Comparison of ENCODE assay signal across 9 cellular contexts in the genomic region with DNA sequence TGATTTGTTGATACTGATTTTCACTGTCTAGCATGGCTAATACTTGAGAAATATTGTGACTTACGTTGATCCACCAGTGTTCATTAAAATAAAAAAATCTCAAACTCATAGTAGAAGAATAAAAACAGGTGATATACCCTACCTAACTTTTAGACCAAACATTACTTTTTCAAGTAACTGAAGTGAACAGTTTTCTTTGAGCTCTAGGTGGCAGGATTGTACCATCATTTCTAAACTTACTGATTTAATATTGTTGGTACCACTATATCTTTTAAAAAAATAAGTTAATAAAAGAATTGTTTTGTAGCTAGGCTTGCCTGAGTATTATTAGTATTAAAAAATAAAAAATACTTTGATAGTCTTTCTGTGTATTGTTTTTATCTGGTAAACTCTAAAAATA. TPM values are rescaled to one million over a fixed set of nuclear protein-coding genes. Genes with fewer than 3 reads are reported as not detected.
DNase-seq lines count a peak whose midpoint lies in the region; ATAC-seq and TF ChIP-seq lines count a peak whose summit lies in the region.
"Had no signal": no experiment of that assay in that cellular context is flagged by ENCODE, and none has a peak within 500 bp of the region (broad histone marks: within the 10 kb centered on the region; RNA-seq: fewer than 3 reads in every experiment).

No MANE protein-coding gene starts in this region.

- H3K4me3 ChIP-seq in neural cell (ENCODE audit: low read length) = no peak overlapping the region

- no peaks in the 10 kb centered on the region for H3K9me2 ChIP-seq in neural cell (ENCODE audit: insufficient read depth, low read length)

- no peak for TF ChIP-seq EP300 in neural cell (conservative IDR thresholded peaks at IDR 0.05; ENCODE audit: poor library complexity, severe bottlenecking)

- peaks cover 58% of the 10 kb centered on the region for H3K36me3 Mint-ChIP-seq in activated T-helper 2 cell treated with anti-CD3 and anti-CD28 coated beads, Interferon-gamma antibody, Interleukin-2, Interleukin-4, amounts not matched to agents 10 μg/mL and 5 μg/mL and 100 μg/mL, durations not matched to agents 14 hours and 24 hours and 36 hours (ENCODE audit: low read depth)

- no peak overlapping the region for H3K9ac ChIP-seq in neural cell (ENCODE audit: low read length)

- peaks cover 10% of the 10 kb centered on the region for H3K36me3 ChIP-seq in neural cell (ENCODE audit: insufficient read depth, low read length)

- peak; percentile 67 for TF ChIP-seq RAD21 in neural cell (conservative IDR thresholded peaks at IDR 0.05)

- intact Hi-C loops in activated T-helper 2 cell treated with anti-CD3 and anti-CD28 coated beads, Interferon-gamma antibody, Interleukin-2, Interleukin-4, amounts not matched to agents 10 μg/mL and 5 μg/mL and 100 μg/mL, durations not matched to agents 14 hours and 24 hours and 36 hours (cut with micrococcal nuclease) = loop anchor here (2.0 kb wide), 1 partner anchor 20 kb away; a partner anchor contains a TSS

- peak; percentile 42 for DNase-seq in ELR (ENCODE audit: low read depth)
- peak; percentile 30 for DNase-seq in NAMALWA (ENCODE audit: low spot score)
- DNase-seq in cerebellar cortex (ENCODE audit: low spot score) = peak; percentile 20
- no peak for DNase-seq in NCI-H226
- DNase-seq in activated T-helper 2 cell treated with anti-CD3 and anti-CD28 coated beads, Interferon-gamma antibody, Interleukin-2, Interleukin-4, amounts not matched to agents 10 μg/mL and 5 μg/mL and 100 μg/mL, durations not matched to agents 14 hours and 24 hours and 36 hours (ENCODE audit: low spot score) = no peak

- peaks cover 19% of the 10 kb centered on the region for H3K4me1 Mint-ChIP-seq in activated T-helper 2 cell treated with anti-CD3 and anti-CD28 coated beads, Interferon-gamma antibody, Interleukin-2, Interleukin-4, amounts not matched to agents 10 μg/mL and 5 μg/mL and 100 μg/mL, durations not matched to agents 14 hours and 24 hours and 36 hours (ENCODE audit: low read depth)

- H3K79me2 ChIP-seq in neural cell (replicated peaks; ENCODE audit: insufficient read depth, low read length) = no peaks in the 10 kb centered on the region

- no peak overlapping the region for H3K4me2 ChIP-seq in neural cell (ENCODE audit: low read length)

- ATAC-seq in esophagus mucosa (no peak), GM21390 (IDR thresholded peaks at IDR 0.05; ENCODE audit: unreplicated experiment) (no peak)

- no peaks in the 10 kb centered on the region for H3K9me3 Mint-ChIP-seq in activated T-helper 2 cell treated with anti-CD3 and anti-CD28 coated beads, Interferon-gamma antibody, Interleukin-2, Interleukin-4, amounts not matched to agents 10 μg/mL and 5 μg/mL and 100 μg/mL, durations not matched to agents 14 hours and 24 hours and 36 hours
- H3K9me3 Mint-ChIP-seq: activated T-helper 1 cell treated with anti-CD3 and anti-CD28 coated beads, Interleukin-12 subunit alpha, Interleukin-12 subunit beta, Interleukin-2, Interleukin-4 antibody, amounts not matched to agents 30 ng/mL and 10 ng/mL and 1 ng/mL, durations not matched to agents 14 hours and 24 hours and 36 hours had no signal

- no peak overlapping the region for H3K27ac ChIP-seq in neural cell (ENCODE audit: low read length)

- no peaks in the 10 kb centered on the region for H3K27me3 ChIP-seq in neural cell (ENCODE audit: insufficient read depth, low read depth, low read length)

- H3K4me3 Mint-ChIP-seq in activated T-helper 2 cell treated with anti-CD3 and anti-CD28 coated beads, Interferon-gamma antibody, Interleukin-2, Interleukin-4, amounts not matched to agents 10 μg/mL and 5 μg/mL and 100 μg/mL, durations not matched to agents 14 hours and 24 hours and 36 hours (ENCODE audit: low read depth) = no peak overlapping the region
- H3K4me3 Mint-ChIP-seq: activated T-helper 1 cell treated with anti-CD3 and anti-CD28 coated beads, Interleukin-12 subunit alpha, Interleukin-12 subunit beta, Interleukin-2, Interleukin-4 antibody, amounts not matched to agents 30 ng/mL and 10 ng/mL and 1 ng/mL, durations not matched to agents 14 hours and 24 hours and 36 hours had no signal

- no peaks in the 10 kb centered on the region for H3K9me3 ChIP-seq in neural cell (ENCODE audit: low read length)

- TF ChIP-seq CTCF in neural cell (IDR thresholded peaks at IDR 0.05; ENCODE audit: poor library complexity, severe bottlenecking) = peak; percentile 67

- H4K20me1 ChIP-seq in neural cell (ENCODE audit: insufficient read depth) = no peaks in the 10 kb centered on the region

- H3F3A ChIP-seq in neural cell (ENCODE audit: insufficient read depth, low read length, poor library complexity, severe bottlenecking) = no peaks in the 10 kb centered on the region

- no peak overlapping the region for H3K27ac Mint-ChIP-seq in activated T-helper 2 cell treated with anti-CD3 and anti-CD28 coated beads, Interferon-gamma antibody, Interleukin-2, Interleukin-4, amounts not matched to agents 10 μg/mL and 5 μg/mL and 100 μg/mL, durations not matched to agents 14 hours and 24 hours and 36 hours
- H3K27ac Mint-ChIP-seq: activated T-helper 1 cell treated with anti-CD3 and anti-CD28 coated beads, Interleukin-12 subunit alpha, Interleukin-12 subunit beta, Interleukin-2, Interleukin-4 antibody, amounts not matched to agents 30 ng/mL and 10 ng/mL and 1 ng/mL, durations not matched to agents 14 hours and 24 hours and 36 hours had no signal

- H3K27me3 Mint-ChIP-seq in activated T-helper 2 cell treated with anti-CD3 and anti-CD28 coated beads, Interferon-gamma antibody, Interleukin-2, Interleukin-4, amounts not matched to agents 10 μg/mL and 5 μg/mL and 100 μg/mL, durations not matched to agents 14 hours and 24 hours and 36 hours (ENCODE audit: low read depth) = no peaks in the 10 kb centered on the region

- no peak overlapping the region for H2AFZ ChIP-seq in neural cell (ENCODE audit: low read depth, low read length)

TF ChIP-seq in neural cell, 6 proteins besides CTCF, POLR2A, EP300 and RAD21:
- no peak for TF ChIP-seq POLR2AphosphoS5 (IDR thresholded peaks at IDR 0.05)
- TF ChIP-seq SMC3 (conservative IDR thresholded peaks at IDR 0.05; ENCODE audit: poor library complexity) = peak; percentile 57
- TF ChIP-seq TAF1 (IDR thresholded peaks at IDR 0.05; ENCODE audit: low read depth) = no peak
TF ChIP-seq in neural cell: peak in this region for 1.

RNA-seq across cellular contexts. Expression of a gene that starts 21.5 kb away (rescaled TPM):
- polyA plus RNA-seq in neural cell = 10.4 and 11.9 TPM in 2 replicates
- 45.5 and 52.6 TPM in 2 replicates for polyA minus RNA-seq in neural cell
- 47.0 and 53.3 TPM in 2 replicates for total RNA-seq in activated T-helper 2 cell treated with anti-CD3 and anti-CD28 coated beads, Interferon-gamma antibody, Interleukin-2, Interleukin-4, amounts not matched to agents 10 μg/mL and 5 μg/mL and 100 μg/mL, durations not matched to agents 14 hours and 24 hours and 36 hours
- total RNA-seq in esophagus mucosa = 33.1 TPM

RNA-seq across cellular contexts. Expression of a gene that starts 38.1 kb away (rescaled TPM):
- 4.8 and 6.6 TPM in 2 replicates for polyA plus RNA-seq in neural cell
- polyA minus RNA-seq in neural cell = 3.5 and 3.9 TPM in 2 replicates
- total RNA-seq in activated T-helper 2 cell treated with anti-CD3 and anti-CD28 coated beads, Interferon-gamma antibody, Interleukin-2, Interleukin-4, amounts not matched to agents 10 μg/mL and 5 μg/mL and 100 μg/mL, durations not matched to agents 14 hours and 24 hours and 36 hours = 29.0 and 31.6 TPM in 2 replicates
- total RNA-seq in esophagus mucosa = 15.7 TPM

RNA-seq across cellular contexts. Expression of a gene that starts 43.1 kb away (rescaled TPM):
- polyA plus RNA-seq in neural cell = 12.3 and 12.4 TPM in 2 replicates
- 42.9 and 44.8 TPM in 2 replicates for polyA minus RNA-seq in neural cell
- total RNA-seq in activated T-helper 2 cell treated with anti-CD3 and anti-CD28 coated beads, Interferon-gamma antibody, Interleukin-2, Interleukin-4, amounts not matched to agents 10 μg/mL and 5 μg/mL and 100 μg/mL, durations not matched to agents 14 hours and 24 hours and 36 hours = not detected in 2 replicates
- total RNA-seq in esophagus mucosa = 0.04 TPM

Comparison
In these comparisons a context has a peak if more than half of its experiments do, and no peak if none do; other contexts are left out.
1. DNase-seq: peak in ELR (single experiment), NAMALWA (single experiment) and cerebellar cortex (single experiment); none in NCI-H226 (single experiment) and activated T-helper 2 cell treated with anti-CD3 and anti-CD28 coated beads, Interferon-gamma antibody, Interleukin-2, Interleukin-4, amounts not matched to agents 10 μg/mL and 5 μg/mL and 100 μg/mL, durations not matched to agents 14 hours and 24 hours and 36 hours (single experiment).